In genomic region chr21:20729376-20729775, GRCh38 we compare ENCODE assay signal across 25 cellular contexts.
"Had no signal": no experiment of that assay in that cellular context is flagged by ENCODE, and none has a peak within 500 bp of the region (broad histone marks: within the 10 kb centered on the region; RNA-seq: fewer than 3 reads in every experiment).

No MANE protein-coding gene starts in this region.

- H3K4me2 ChIP-seq: hepatocyte had no signal

- DNase-seq: activated CD4-positive, alpha-beta T cell treated with anti-CD3 and anti-CD28 coated beads, Interleukin-2, amount 10 ng/mL, durations not matched to agents 7 days and 5 days; activated CD8-positive, alpha-beta memory T cell treated with anti-CD3 and anti-CD28 coated beads, Interleukin-2, amount 10 ng/mL, durations not matched to agents 7 days and 5 days; activated CD8-positive, alpha-beta T cell treated with anti-CD3 and anti-CD28 coated beads for 36 hours; activated gamma-delta T cell; activated naive CD4-positive, alpha-beta T cell treated with anti-CD3 and anti-CD28 coated beads, Interleukin-2, amount 50 U/mL, for 16 hours; activated naive CD8-positive, alpha-beta T cell treated with anti-CD3 and anti-CD28 coated beads, Interleukin-2, amount 50 U/mL, for 24 hours; activated T-cell treated with anti-CD3 and anti-CD28 coated beads for 4 hours; anterior cingulate cortex; effector CD4-positive, alpha-beta T cell; erythroblast; glutamatergic neuron; pancreas; psoas muscle; stimulated activated CD4-positive, alpha-beta T cell treated with anti-CD3 and anti-CD28 coated beads, Interleukin-4, amount 100 ng/mL, for 24 hours; stimulated activated naive CD4-positive, alpha-beta T cell treated with Interleukin-2 at 50 U/mL for 16 hours; T-cell; upper lobe of right lung had no signal

- H3K27me3 Mint-ChIP-seq: activated CD4-positive, alpha-beta T cell treated with anti-CD3 and anti-CD28 coated beads, Interleukin-2, amount 10 ng/mL, durations not matched to agents 7 days and 5 days; activated CD8-positive, alpha-beta memory T cell treated with anti-CD3 and anti-CD28 coated beads, Interleukin-2, amount 10 ng/mL, durations not matched to agents 7 days and 5 days; activated CD8-positive, alpha-beta T cell treated with anti-CD3 and anti-CD28 coated beads for 36 hours; activated naive CD8-positive, alpha-beta T cell treated with anti-CD3 and anti-CD28 coated beads, Interleukin-2, amount 50 U/mL, for 24 hours; dendritic cell treated with granulocyte-macrophage colony-stimulating factor and Interleukin-4, amounts not matched to agents 40 ng/mL and 50 ng/mL, for 4 days; memory B cell; T-cell had no signal

- H3K36me3 Mint-ChIP-seq: activated CD8-positive, alpha-beta memory T cell treated with anti-CD3 and anti-CD28 coated beads, Interleukin-2, amount 10 ng/mL, durations not matched to agents 7 days and 5 days; memory B cell; T-cell had no signal

- H3K27ac ChIP-seq: hepatocyte, pancreas, psoas muscle, right atrium auricular region, upper lobe of right lung, VCaP had no signal

- H3K4me1 Mint-ChIP-seq: activated CD4-positive, alpha-beta T cell treated with anti-CD3 and anti-CD28 coated beads, Interleukin-2, amount 10 ng/mL, durations not matched to agents 7 days and 5 days; activated CD8-positive, alpha-beta memory T cell treated with anti-CD3 and anti-CD28 coated beads, Interleukin-2, amount 10 ng/mL, durations not matched to agents 7 days and 5 days; activated naive CD8-positive, alpha-beta T cell treated with anti-CD3 and anti-CD28 coated beads, Interleukin-2, amount 50 U/mL, for 24 hours; memory B cell; nephron; T-cell had no signal

- H3K4me3 ChIP-seq: hepatocyte, pancreas, psoas muscle, right atrium auricular region, upper lobe of right lung had no signal

- H3K9me3 Mint-ChIP-seq: activated CD8-positive, alpha-beta T cell treated with anti-CD3 and anti-CD28 coated beads for 36 hours; nephron had no signal

- H3K27me3 ChIP-seq: hepatocyte, pancreas, right atrium auricular region, upper lobe of right lung had no signal

- H2AFZ ChIP-seq: hepatocyte had no signal

- ATAC-seq: activated CD4-positive, CD25-positive, alpha-beta regulatory T cell treated with anti-CD3 and anti-CD28 coated beads, Interleukin-2, amount 50 U/mL, for 24 hours; activated CD8-positive, alpha-beta memory T cell treated with anti-CD3 and anti-CD28 coated beads, Interleukin-2, amount 10 ng/mL, durations not matched to agents 7 days and 5 days; activated CD8-positive, alpha-beta T cell treated with anti-CD3 and anti-CD28 coated beads for 36 hours; activated naive CD8-positive, alpha-beta T cell treated with anti-CD3 and anti-CD28 coated beads, Interleukin-2, amount 50 U/mL, for 24 hours; pancreas; psoas muscle; T-cell; upper lobe of right lung had no signal

- H3K4me3 Mint-ChIP-seq: activated CD4-positive, alpha-beta T cell treated with anti-CD3 and anti-CD28 coated beads, Interleukin-2, amount 10 ng/mL, durations not matched to agents 7 days and 5 days; activated CD8-positive, alpha-beta memory T cell treated with anti-CD3 and anti-CD28 coated beads, Interleukin-2, amount 10 ng/mL, durations not matched to agents 7 days and 5 days; activated CD8-positive, alpha-beta T cell treated with anti-CD3 and anti-CD28 coated beads for 36 hours; activated naive CD8-positive, alpha-beta T cell treated with anti-CD3 and anti-CD28 coated beads, Interleukin-2, amount 50 U/mL, for 24 hours; dendritic cell treated with granulocyte-macrophage colony-stimulating factor and Interleukin-4, amounts not matched to agents 40 ng/mL and 50 ng/mL, for 4 days; memory B cell; nephron; T-cell; T-helper 2 cell treated with Interferon-gamma antibody and Interleukin-4, amounts not matched to agents 5 μg/mL and 100 μg/mL, for 36 hours had no signal

- H3K27ac Mint-ChIP-seq: activated CD4-positive, alpha-beta T cell treated with anti-CD3 and anti-CD28 coated beads, Interleukin-2, amount 10 ng/mL, durations not matched to agents 7 days and 5 days; activated CD8-positive, alpha-beta memory T cell treated with anti-CD3 and anti-CD28 coated beads, Interleukin-2, amount 10 ng/mL, durations not matched to agents 7 days and 5 days; activated CD8-positive, alpha-beta T cell treated with anti-CD3 and anti-CD28 coated beads for 36 hours; activated naive CD8-positive, alpha-beta T cell treated with anti-CD3 and anti-CD28 coated beads, Interleukin-2, amount 50 U/mL, for 24 hours; dendritic cell treated with granulocyte-macrophage colony-stimulating factor and Interleukin-4, amounts not matched to agents 40 ng/mL and 50 ng/mL, for 4 days; memory B cell; nephron; T-cell; T-helper 2 cell treated with Interferon-gamma antibody and Interleukin-4, amounts not matched to agents 5 μg/mL and 100 μg/mL, for 36 hours had no signal

- H3K79me2 ChIP-seq: hepatocyte had no signal

- H3K36me3 ChIP-seq: pancreas, right atrium auricular region, upper lobe of right lung had no signal

- H3K4me1 ChIP-seq: pancreas, psoas muscle, right atrium auricular region, upper lobe of right lung had no signal

- H3K9me3 ChIP-seq: pancreas, psoas muscle, right atrium auricular region, upper lobe of right lung had no signal
